Comparison of ENCODE assay signal across 1 cellular context in the genomic region with DNA sequence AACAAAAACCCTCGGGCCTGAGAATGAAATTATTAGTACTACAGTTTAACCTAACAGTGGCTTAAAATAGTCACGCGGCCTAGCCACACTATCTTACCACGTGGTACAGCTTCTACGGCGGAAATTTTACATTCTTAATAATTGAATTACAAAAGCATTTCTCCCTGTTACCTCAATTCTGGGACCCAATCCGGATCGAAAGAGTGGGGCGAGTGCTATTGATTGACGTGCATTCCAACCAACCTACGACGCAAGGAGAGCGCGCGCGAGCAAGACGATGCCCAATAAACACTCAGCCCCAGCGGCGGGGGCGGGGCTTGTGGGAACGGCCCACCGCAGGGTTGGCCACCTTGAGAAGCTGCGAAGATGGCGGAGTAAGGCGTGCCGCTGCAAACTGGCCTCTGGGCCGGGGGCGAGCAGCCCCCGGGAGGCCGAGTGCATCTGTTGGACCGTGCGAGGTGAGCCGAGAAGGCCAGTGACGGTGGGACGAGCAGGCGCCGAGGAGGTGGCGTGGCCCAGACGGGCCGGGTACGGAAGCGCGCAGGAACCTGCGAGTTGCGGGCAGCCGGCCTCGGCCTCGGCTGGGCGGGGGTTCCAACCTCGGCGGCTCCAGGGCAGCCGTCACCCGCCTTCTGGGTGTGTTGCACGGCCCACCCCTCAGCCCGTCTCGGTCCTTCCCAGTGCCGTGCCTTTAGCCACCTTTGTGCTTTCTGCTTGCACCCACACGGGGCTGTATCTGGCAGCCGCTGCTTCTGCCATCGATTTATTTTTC.
A peak's percentile ranks its signal among the peaks of the same experiment; 100 is the strongest.
TF ChIP-seq lines count a peak whose summit lies in the region.

No MANE protein-coding gene starts in this region.

TF ChIP-seq in K562, 482 proteins besides CTCF, POLR2A, EP300 and RAD21 (continued from another document and continues in another):
- TF ChIP-seq MBD2 (IDR thresholded peaks at IDR 0.05; ENCODE audit: borderline replicate concordance, low read depth), result peak; percentile 97
- no peak for TF ChIP-seq ZNF707 (CRISPR knock-in tag; conservative IDR thresholded peaks at IDR 0.05)
- no peak for TF ChIP-seq NBN (IDR thresholded peaks at IDR 0.05; ENCODE audit: low read depth)
- TF ChIP-seq HDAC1 (IDR thresholded peaks at IDR 0.05), result peak in 1 of 2 experiments; percentile 87; a peak in 2 of 4 replicates
- TF ChIP-seq BDP1 (IDR thresholded peaks at IDR 0.05; ENCODE audit: insufficient read depth, insufficient read length), result no peak
- TF ChIP-seq HNRNPLL (IDR thresholded peaks at IDR 0.05; ENCODE audit: low read depth, low read length, poor library complexity, severe bottlenecking), result peak; percentile 91
- TF ChIP-seq, protein P1, sequence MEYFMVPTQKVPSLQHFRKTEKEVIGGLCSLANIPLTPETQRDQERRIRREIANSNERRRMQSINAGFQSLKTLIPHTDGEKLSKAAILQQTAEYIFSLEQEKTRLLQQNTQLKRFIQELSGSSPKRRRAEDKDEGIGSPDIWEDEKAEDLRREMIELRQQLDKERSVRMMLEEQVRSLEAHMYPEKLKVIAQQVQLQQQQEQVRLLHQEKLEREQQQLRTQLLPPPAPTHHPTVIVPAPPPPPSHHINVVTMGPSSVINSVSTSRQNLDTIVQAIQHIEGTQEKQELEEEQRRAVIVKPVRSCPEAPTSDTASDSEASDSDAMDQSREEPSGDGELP (CRISPR knock-in tag; IDR thresholded peaks at IDR 0.05; ENCODE audit: borderline replicate concordance), result peak; percentile 76
- TF ChIP-seq CBFA2T2 (conservative IDR thresholded peaks at IDR 0.05), result 0 out of 2 replicates have a peak, but pooled peaks have one; percentile 37
- peak; percentile 85 for TF ChIP-seq ZBTB7A (IDR thresholded peaks at IDR 0.05; ENCODE audit: borderline replicate concordance, control insufficient read depth, low read depth, low read length)
- TF ChIP-seq ESRRB (CRISPR knock-in tag; IDR thresholded peaks at IDR 0.05; ENCODE audit: borderline replicate concordance), result no peak
- TF ChIP-seq ZKSCAN3 (CRISPR knock-in tag; IDR thresholded peaks at IDR 0.05), result no peak
- TF ChIP-seq ZNF12 (CRISPR knock-in tag; IDR thresholded peaks at IDR 0.05), result peak; percentile 66
- TF ChIP-seq ILK (tag; IDR thresholded peaks at IDR 0.05; ENCODE audit: borderline replicate concordance, low read depth), result no peak
- TF ChIP-seq, protein P2, sequence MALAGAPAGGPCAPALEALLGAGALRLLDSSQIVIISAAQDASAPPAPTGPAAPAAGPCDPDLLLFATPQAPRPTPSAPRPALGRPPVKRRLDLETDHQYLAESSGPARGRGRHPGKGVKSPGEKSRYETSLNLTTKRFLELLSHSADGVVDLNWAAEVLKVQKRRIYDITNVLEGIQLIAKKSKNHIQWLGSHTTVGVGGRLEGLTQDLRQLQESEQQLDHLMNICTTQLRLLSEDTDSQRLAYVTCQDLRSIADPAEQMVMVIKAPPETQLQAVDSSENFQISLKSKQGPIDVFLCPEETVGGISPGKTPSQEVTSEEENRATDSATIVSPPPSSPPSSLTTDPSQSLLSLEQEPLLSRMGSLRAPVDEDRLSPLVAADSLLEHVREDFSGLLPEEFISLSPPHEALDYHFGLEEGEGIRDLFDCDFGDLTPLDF (CRISPR knock-in tag; IDR thresholded peaks at IDR 0.05), result peak; percentile 90
- TF ChIP-seq CBX2 (IDR thresholded peaks at IDR 0.05; ENCODE audit: insufficient read depth, low read length, poor library complexity, severe bottlenecking), result no peak
- TF ChIP-seq, protein P3, sequence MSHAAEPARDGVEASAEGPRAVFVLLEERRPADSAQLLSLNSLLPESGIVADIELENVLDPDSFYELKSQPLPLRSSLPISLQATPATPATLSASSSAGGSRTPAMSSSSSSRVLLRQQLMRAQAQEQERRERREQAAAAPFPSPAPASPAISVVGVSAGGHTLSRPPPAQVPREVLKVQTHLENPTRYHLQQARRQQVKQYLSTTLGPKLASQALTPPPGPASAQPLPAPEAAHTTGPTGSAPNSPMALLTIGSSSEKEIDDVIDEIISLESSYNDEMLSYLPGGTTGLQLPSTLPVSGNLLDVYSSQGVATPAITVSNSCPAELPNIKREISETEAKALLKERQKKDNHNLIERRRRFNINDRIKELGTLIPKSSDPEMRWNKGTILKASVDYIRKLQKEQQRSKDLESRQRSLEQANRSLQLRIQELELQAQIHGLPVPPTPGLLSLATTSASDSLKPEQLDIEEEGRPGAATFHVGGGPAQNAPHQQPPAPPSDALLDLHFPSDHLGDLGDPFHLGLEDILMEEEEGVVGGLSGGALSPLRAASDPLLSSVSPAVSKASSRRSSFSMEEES (CRISPR knock-in tag; IDR thresholded peaks at IDR 0.05), result peak; percentile 72
- peak; percentile 99 for TF ChIP-seq GTF2E2 (tag; IDR thresholded peaks at IDR 0.05)
- no peak for TF ChIP-seq U2AF2 (optimal IDR thresholded peaks at IDR 0.05; ENCODE audit: low read depth, low read length)
- TF ChIP-seq, protein P4, sequence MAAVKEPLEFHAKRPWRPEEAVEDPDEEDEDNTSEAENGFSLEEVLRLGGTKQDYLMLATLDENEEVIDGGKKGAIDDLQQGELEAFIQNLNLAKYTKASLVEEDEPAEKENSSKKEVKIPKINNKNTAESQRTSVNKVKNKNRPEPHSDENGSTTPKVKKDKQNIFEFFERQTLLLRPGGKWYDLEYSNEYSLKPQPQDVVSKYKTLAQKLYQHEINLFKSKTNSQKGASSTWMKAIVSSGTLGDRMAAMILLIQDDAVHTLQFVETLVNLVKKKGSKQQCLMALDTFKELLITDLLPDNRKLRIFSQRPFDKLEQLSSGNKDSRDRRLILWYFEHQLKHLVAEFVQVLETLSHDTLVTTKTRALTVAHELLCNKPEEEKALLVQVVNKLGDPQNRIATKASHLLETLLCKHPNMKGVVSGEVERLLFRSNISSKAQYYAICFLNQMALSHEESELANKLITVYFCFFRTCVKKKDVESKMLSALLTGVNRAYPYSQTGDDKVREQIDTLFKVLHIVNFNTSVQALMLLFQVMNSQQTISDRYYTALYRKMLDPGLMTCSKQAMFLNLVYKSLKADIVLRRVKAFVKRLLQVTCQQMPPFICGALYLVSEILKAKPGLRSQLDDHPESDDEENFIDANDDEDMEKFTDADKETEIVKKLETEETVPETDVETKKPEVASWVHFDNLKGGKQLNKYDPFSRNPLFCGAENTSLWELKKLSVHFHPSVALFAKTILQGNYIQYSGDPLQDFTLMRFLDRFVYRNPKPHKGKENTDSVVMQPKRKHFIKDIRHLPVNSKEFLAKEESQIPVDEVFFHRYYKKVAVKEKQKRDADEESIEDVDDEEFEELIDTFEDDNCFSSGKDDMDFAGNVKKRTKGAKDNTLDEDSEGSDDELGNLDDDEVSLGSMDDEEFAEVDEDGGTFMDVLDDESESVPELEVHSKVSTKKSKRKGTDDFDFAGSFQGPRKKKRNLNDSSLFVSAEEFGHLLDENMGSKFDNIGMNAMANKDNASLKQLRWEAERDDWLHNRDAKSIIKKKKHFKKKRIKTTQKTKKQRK (IDR thresholded peaks at IDR 0.05; ENCODE audit: borderline replicate concordance, low read depth, low read length), result peak; percentile 68; the same call in 1 of the 2 replicates
- peak; percentile 93 for TF ChIP-seq RB1 (IDR thresholded peaks at IDR 0.05; ENCODE audit: low read depth)
- TF ChIP-seq, protein P5, sequence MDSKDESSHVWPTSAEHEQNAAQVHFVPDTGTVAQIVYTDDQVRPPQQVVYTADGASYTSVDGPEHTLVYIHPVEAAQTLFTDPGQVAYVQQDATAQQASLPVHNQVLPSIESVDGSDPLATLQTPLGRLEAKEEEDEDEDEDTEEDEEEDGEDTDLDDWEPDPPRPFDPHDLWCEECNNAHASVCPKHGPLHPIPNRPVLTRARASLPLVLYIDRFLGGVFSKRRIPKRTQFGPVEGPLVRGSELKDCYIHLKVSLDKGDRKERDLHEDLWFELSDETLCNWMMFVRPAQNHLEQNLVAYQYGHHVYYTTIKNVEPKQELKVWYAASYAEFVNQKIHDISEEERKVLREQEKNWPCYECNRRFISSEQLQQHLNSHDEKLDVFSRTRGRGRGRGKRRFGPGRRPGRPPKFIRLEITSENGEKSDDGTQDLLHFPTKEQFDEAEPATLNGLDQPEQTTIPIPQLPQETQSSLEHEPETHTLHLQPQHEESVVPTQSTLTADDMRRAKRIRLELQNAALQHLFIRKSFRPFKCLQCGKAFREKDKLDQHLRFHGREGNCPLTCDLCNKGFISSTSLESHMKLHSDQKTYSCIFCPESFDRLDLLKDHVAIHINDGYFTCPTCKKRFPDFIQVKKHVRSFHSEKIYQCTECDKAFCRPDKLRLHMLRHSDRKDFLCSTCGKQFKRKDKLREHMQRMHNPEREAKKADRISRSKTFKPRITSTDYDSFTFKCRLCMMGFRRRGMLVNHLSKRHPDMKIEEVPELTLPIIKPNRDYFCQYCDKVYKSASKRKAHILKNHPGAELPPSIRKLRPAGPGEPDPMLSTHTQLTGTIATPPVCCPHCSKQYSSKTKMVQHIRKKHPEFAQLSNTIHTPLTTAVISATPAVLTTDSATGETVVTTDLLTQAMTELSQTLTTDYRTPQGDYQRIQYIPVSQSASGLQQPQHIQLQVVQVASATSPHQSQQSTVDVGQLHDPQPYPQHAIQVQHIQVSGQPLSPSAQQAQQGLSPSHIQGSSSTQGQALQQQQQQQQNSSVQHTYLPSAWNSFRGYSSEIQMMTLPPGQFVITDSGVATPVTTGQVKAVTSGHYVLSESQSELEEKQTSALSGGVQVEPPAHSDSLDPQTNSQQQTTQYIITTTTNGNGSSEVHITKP (IDR thresholded peaks at IDR 0.05; ENCODE audit: partially characterized antibody), result peak; percentile 49
- TF ChIP-seq POLR2H (tag; IDR thresholded peaks at IDR 0.05; ENCODE audit: low read depth), result peak; percentile 83
- TF ChIP-seq, protein P6, sequence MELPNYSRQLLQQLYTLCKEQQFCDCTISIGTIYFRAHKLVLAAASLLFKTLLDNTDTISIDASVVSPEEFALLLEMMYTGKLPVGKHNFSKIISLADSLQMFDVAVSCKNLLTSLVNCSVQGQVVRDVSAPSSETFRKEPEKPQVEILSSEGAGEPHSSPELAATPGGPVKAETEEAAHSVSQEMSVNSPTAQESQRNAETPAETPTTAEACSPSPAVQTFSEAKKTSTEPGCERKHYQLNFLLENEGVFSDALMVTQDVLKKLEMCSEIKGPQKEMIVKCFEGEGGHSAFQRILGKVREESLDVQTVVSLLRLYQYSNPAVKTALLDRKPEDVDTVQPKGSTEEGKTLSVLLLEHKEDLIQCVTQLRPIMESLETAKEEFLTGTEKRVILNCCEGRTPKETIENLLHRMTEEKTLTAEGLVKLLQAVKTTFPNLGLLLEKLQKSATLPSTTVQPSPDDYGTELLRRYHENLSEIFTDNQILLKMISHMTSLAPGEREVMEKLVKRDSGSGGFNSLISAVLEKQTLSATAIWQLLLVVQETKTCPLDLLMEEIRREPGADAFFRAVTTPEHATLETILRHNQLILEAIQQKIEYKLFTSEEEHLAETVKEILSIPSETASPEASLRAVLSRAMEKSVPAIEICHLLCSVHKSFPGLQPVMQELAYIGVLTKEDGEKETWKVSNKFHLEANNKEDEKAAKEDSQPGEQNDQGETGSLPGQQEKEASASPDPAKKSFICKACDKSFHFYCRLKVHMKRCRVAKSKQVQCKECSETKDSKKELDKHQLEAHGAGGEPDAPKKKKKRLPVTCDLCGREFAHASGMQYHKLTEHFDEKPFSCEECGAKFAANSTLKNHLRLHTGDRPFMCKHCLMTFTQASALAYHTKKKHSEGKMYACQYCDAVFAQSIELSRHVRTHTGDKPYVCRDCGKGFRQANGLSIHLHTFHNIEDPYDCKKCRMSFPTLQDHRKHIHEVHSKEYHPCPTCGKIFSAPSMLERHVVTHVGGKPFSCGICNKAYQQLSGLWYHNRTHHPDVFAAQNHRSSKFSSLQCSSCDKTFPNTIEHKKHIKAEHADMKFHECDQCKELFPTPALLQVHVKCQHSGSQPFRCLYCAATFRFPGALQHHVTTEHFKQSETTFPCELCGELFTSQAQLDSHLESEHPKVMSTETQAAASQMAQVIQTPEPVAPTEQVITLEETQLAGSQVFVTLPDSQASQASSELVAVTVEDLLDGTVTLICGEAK (IDR thresholded peaks at IDR 0.05), result no peak; the same call in 1 of the 2 replicates
- TF ChIP-seq, protein P6 (CRISPR knock-in tag; IDR thresholded peaks at IDR 0.05), result no peak
- peak; percentile 96 for TF ChIP-seq NFYB (IDR thresholded peaks at IDR 0.05; ENCODE audit: extremely low read depth, insufficient read length)
- TF ChIP-seq HNRNPH1 (optimal IDR thresholded peaks at IDR 0.05; ENCODE audit: low read depth, low read length), result no peak
- no peak for TF ChIP-seq MCM2 (IDR thresholded peaks at IDR 0.05; ENCODE audit: low read depth)
- TF ChIP-seq FOXA3 (CRISPR knock-in tag; conservative IDR thresholded peaks at IDR 0.05 in 1 of 2, IDR thresholded peaks at IDR 0.05 in 1 of 2), result no peak
- TF ChIP-seq NONO (IDR thresholded peaks at IDR 0.05; ENCODE audit: low read depth in 2 of 2, low read length in 1 of 2), result peak; percentile 37 to 41; a peak in 2 of 4 replicates
- TF ChIP-seq, protein P7, sequence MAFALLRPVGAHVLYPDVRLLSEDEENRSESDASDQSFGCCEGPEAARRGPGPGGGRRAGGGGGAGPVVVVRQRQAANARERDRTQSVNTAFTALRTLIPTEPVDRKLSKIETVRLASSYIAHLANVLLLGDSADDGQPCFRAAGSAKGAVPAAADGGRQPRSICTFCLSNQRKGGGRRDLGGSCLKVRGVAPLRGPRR (CRISPR knock-in tag; IDR thresholded peaks at IDR 0.05), result 0 out of 2 replicates have a peak, but pooled peaks have one; percentile 43
